Comparison of ENCODE assay signal across 6 cellular contexts in genomic region chr20:22302039-22302438, GRCh38.
"Had no signal": no experiment of that assay in that cellular context is flagged by ENCODE, and none has a peak within 500 bp of the region (broad histone marks: within the 10 kb centered on the region; RNA-seq: fewer than 3 reads in every experiment).

No MANE protein-coding gene starts in this region.

- H3K9ac ChIP-seq: KMS-11 had no signal

- H3K4me3 ChIP-seq: K562 had no signal

- ATAC-seq: K562 had no signal

- FAIRE-seq: HTR-8/SVneo, K562 had no signal

- H3K4me2 ChIP-seq: KMS-11 had no signal

- DNase-seq: KBM-7, KG1 had no signal

- H3K27ac ChIP-seq: HL-60, KMS-11 had no signal
